1 cellular context compared by ENCODE assay signal in the genomic region with DNA sequence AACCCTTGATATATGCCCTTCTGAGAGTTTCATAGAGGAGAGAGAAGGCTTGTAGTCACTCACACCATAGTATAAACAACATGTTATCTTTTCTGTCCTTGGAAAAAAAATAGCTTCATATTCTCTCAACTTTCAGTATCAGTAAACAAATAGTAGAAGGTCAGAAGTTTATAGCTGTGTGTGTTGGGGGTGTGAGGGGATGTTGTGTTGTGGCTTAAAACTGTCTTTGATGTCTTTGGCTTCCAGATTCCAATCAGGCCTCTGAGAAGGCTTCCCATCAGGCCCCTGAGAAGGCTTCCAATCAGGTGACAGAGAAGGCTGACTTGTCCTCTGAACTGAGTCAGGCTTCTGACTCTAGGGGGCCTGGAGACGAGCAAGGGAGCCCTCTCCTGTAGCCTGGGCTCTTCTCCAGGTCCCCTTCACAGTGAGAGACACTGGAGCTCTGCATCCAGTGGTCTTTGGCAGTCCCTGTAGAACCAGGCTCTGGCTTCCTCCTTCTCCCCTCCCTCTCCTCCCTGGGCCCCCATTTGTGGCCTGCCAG.
TF ChIP-seq lines count a peak whose summit lies in the region.

No MANE protein-coding gene starts in this region.

TF ChIP-seq in IMR-90, 13 proteins besides CTCF, POLR2A, EP300 and RAD21:
- TF ChIP-seq SMC3 (IDR thresholded peaks at IDR 0.05; ENCODE audit: low read depth, low read length) (no peak), CEBPB (IDR thresholded peaks at IDR 0.05; ENCODE audit: low read depth, low read length) (no peak), MAZ (IDR thresholded peaks at IDR 0.05; ENCODE audit: borderline replicate concordance, low read depth, low read length) (no peak), RFX5 (IDR thresholded peaks at IDR 0.05; ENCODE audit: low read depth, low read length) (no peak), MAFK (IDR thresholded peaks at IDR 0.05; ENCODE audit: low read depth, low read length) (no peak), BHLHE40 (IDR thresholded peaks at IDR 0.05; ENCODE audit: low read depth, low read length) (no peak), FOS (IDR thresholded peaks at IDR 0.05; ENCODE audit: low read depth, low read length) (no peak), RCOR1 (IDR thresholded peaks at IDR 0.05; ENCODE audit: insufficient replicate concordance, low read length) (no peak), NFE2L2 (IDR thresholded peaks at IDR 0.05; ENCODE audit: low read depth, low read length) (no peak), MXI1 (IDR thresholded peaks at IDR 0.05; ENCODE audit: borderline replicate concordance, low read depth, low read length) (no peak), CHD1 (IDR thresholded peaks at IDR 0.05; ENCODE audit: low read depth, low read length) (no peak)
- TF ChIP-seq, protein P1, sequence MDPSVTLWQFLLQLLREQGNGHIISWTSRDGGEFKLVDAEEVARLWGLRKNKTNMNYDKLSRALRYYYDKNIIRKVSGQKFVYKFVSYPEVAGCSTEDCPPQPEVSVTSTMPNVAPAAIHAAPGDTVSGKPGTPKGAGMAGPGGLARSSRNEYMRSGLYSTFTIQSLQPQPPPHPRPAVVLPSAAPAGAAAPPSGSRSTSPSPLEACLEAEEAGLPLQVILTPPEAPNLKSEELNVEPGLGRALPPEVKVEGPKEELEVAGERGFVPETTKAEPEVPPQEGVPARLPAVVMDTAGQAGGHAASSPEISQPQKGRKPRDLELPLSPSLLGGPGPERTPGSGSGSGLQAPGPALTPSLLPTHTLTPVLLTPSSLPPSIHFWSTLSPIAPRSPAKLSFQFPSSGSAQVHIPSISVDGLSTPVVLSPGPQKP (IDR thresholded peaks at IDR 0.05; ENCODE audit: borderline replicate concordance, low read depth, low read length) = no peak
- TF ChIP-seq, protein P2, sequence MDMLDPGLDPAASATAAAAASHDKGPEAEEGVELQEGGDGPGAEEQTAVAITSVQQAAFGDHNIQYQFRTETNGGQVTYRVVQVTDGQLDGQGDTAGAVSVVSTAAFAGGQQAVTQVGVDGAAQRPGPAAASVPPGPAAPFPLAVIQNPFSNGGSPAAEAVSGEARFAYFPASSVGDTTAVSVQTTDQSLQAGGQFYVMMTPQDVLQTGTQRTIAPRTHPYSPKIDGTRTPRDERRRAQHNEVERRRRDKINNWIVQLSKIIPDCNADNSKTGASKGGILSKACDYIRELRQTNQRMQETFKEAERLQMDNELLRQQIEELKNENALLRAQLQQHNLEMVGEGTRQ (IDR thresholded peaks at IDR 0.05; ENCODE audit: low read depth, low read length) = no peak
